In the genomic region with DNA sequence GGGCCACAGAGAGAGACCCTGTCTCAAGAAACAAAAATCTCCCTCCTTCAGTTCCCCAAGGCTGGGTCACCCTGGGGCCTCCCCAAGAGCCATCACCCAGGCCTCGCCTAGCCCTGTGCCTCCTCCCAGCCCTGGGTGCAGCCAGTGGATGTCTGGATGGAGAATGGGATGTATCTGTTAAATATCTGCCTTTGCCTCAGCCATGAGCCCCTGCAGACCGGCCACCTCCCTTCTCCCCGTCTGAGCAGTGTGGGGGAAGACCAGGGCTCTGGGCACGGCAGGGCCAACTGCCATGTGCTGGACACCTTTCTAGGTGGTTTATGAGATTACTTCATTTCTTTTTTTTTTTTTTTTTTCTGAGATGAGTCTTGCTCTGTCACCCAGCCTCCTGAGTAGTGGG, we compare ENCODE assay signal across 18 cellular contexts. TPM values are rescaled to one million over a fixed set of nuclear protein-coding genes. Genes with fewer than 3 reads are reported as not detected.
DNase-seq lines count a peak whose midpoint lies in the region; ATAC-seq, FAIRE-seq and TF ChIP-seq lines count a peak whose summit lies in the region.
"Had no signal": no experiment of that assay in that cellular context is flagged by ENCODE, and none has a peak within 500 bp of the region (broad histone marks: within the 10 kb centered on the region; RNA-seq: fewer than 3 reads in every experiment).

No MANE protein-coding gene starts in this region.

- no peak overlapping the region for H3K4me3 Mint-ChIP-seq in stimulated activated memory B cell treated with anti-CD40 and anti-IgM and Interleukin-4, amounts not matched to agents 10 μg/mL and 1 μg/mL and 100 μg/mL, for 72 hours

- ATAC-seq in Right ventricle myocardium inferior (no peak), heart right ventricle (no peak), GM12878 (no peak)
- no peak for ATAC-seq in stimulated activated memory B cell treated with anti-CD40 and anti-IgM and Interleukin-4, amounts not matched to agents 10 μg/mL and 1 μg/mL and 100 μg/mL, for 72 hours

- TF ChIP-seq CTCF in heart right ventricle (IDR thresholded peaks at IDR 0.05): no peak
- no peak for TF ChIP-seq CTCF in OCI-LY1 (IDR thresholded peaks at IDR 0.05; ENCODE audit: low read length)
- no peak for TF ChIP-seq CTCF in GM12878 (IDR thresholded peaks at IDR 0.05 in 2 of 3, conservative IDR thresholded peaks at IDR 0.05 in 1 of 3; ENCODE audit: control insufficient read depth in 2 of 3, extremely low read depth in 1 of 3, insufficient read depth in 1 of 3, low read depth in 3 of 3, low read length in 3 of 3)

- CTCF ChIA-PET in GM12878 (lab: Yijun Ruan, JAX): no interaction called here

- RAD21 ChIA-PET in GM12878 (lab: Charles Lee; ENCODE audit: unreplicated experiment): no interaction called here

- H3K79me2 ChIP-seq in OCI-LY1 (ENCODE audit: insufficient read depth, low read length) (peaks cover 12% of the 10 kb centered on the region; the same call in 1 of the 2 replicates), GM12878 (ENCODE audit: control insufficient read depth, insufficient read depth, low read length) (peaks cover 45% of the 10 kb centered on the region)

- SMC1A ChIA-PET in GM12878 (lab: Charles Lee; ENCODE audit: uncharacterized antibody, unreplicated experiment): no interaction called here

- DNase-seq in Right ventricle myocardium inferior (ENCODE audit: missing footprints) (peak; percentile 32), heart right ventricle (no peak), GM12878 (ENCODE audit: low read depth, low spot score) (no peak), SIG-M5 (lab: John Stamatoyannopoulos, UW) (no peak), NCI-H526 treated with DMSO at 0.1 percent for 48 hours (lab: John Stamatoyannopoulos, UW) (no peak), SHP77 treated with DMSO at 0.1 percent for 48 hours (lab: John Stamatoyannopoulos, UW) (no peak)
- DNase-seq: activated CD4-positive, alpha-beta T cell treated with anti-CD3 and anti-CD28 coated beads, Interleukin-2, amount 50 U/mL, for 48 hours; DMS 273 treated with DMSO at 0.1 percent for 48 hours; islet precursor cell; NCI-H1417 treated with DMSO at 0.1 percent for 48 hours; NCI-H2171 treated with DMSO at 0.1 percent for 48 hours; PC-9; SK-N-SH had no signal

- no peak overlapping the region for H3K9ac ChIP-seq in OCI-LY1 (ENCODE audit: low read length)
- no peak overlapping the region for H3K9ac ChIP-seq in GM12878 (ENCODE audit: control insufficient read depth, insufficient read depth, low read length)
- H3K9ac ChIP-seq: SK-N-SH had no signal

- H3K36me3 Mint-ChIP-seq in stimulated activated memory B cell treated with anti-CD40 and anti-IgM and Interleukin-4, amounts not matched to agents 10 μg/mL and 1 μg/mL and 100 μg/mL, for 72 hours: peaks cover 48% of the 10 kb centered on the region

- no peak for TF ChIP-seq POLR2A in GM12878 (IDR thresholded peaks at IDR 0.05; ENCODE audit: low read depth, low read length)

- H3K4me2 ChIP-seq in OCI-LY1 (ENCODE audit: low read length) (no peak overlapping the region), GM12878 (ENCODE audit: control insufficient read depth, insufficient read depth) (no peak overlapping the region)
- H3K4me2 ChIP-seq: PC-9, SK-N-SH had no signal

- intact Hi-C loops in Right ventricle myocardium inferior (cut with DNase I): no loop called here
- intact Hi-C loops in heart right ventricle (cut with DNase I): no loop called here
- intact Hi-C loops in GM12878 (cut with micrococcal nuclease; ENCODE audit: unreplicated experiment): no loop called here

- H3F3A ChIP-seq in OCI-LY1 (ENCODE audit: insufficient read depth, low read length): peaks cover 12% of the 10 kb centered on the region

- H3K27me3 Mint-ChIP-seq in stimulated activated memory B cell treated with anti-CD40 and anti-IgM and Interleukin-4, amounts not matched to agents 10 μg/mL and 1 μg/mL and 100 μg/mL, for 72 hours: no peaks in the 10 kb centered on the region

- H3K9me3 ChIP-seq in heart right ventricle (no peaks in the 10 kb centered on the region), OCI-LY1 (ENCODE audit: low read length) (no peaks in the 10 kb centered on the region), GM12878 (replicated peaks; ENCODE audit: control insufficient read depth, insufficient read depth, low read length) (no peaks in the 10 kb centered on the region)
- H3K9me3 ChIP-seq: SK-N-SH, suprapubic skin had no signal

- FAIRE-seq in GM12878 (lab: Jason Lieb, UNC): no peak
- FAIRE-seq: TTC549 had no signal

- H3K4me3 ChIP-seq in heart right ventricle (no peak overlapping the region), OCI-LY1 (ENCODE audit: low read depth, low read length, poor library complexity, severe bottlenecking) (no peak overlapping the region), GM12878 (no peak overlapping the region)
- H3K4me3 ChIP-seq: lung, PC-9, suprapubic skin had no signal

- peaks cover 14 to 53% (median 26%) of the 10 kb centered on the region in 9 donors for H3K4me1 ChIP-seq in heart right ventricle
- peaks cover 35% of the 10 kb centered on the region for H3K4me1 ChIP-seq in OCI-LY1 (ENCODE audit: insufficient read depth, low read length, severe bottlenecking)
- H3K4me1 ChIP-seq in GM12878 (ENCODE audit: control insufficient read depth, insufficient read depth, low read length): peaks cover 22% of the 10 kb centered on the region

- H3K27ac ChIP-seq in heart right ventricle (no peak overlapping the region), OCI-LY1 (ENCODE audit: low read depth, low read length, poor library complexity, severe bottlenecking) (peak overlapping the region; percentile 45), GM12878 (ENCODE audit: control insufficient read depth, insufficient read depth) (0 out of 2 replicates have a peak overlapping the region, but pooled peaks have one; percentile 6)
- H3K27ac ChIP-seq: PC-9, suprapubic skin had no signal

- no peak overlapping the region for H2AFZ ChIP-seq in OCI-LY1 (ENCODE audit: low read length)
- no peak overlapping the region for H2AFZ ChIP-seq in GM12878 (ENCODE audit: control insufficient read depth, low read depth, low read length)
- H2AFZ ChIP-seq: PC-9 had no signal

- no peaks in the 10 kb centered on the region for H3K9me2 ChIP-seq in OCI-LY1 (ENCODE audit: low read depth, low read length)
- H3K9me2 ChIP-seq: SK-N-SH had no signal

- BruUV-seq in GM12878 (replicated peaks; lab: Mats Ljungman, UMichigan): no TSS peak

- TF ChIP-seq RAD21 in GM12878 (IDR thresholded peaks at IDR 0.05; ENCODE audit: insufficient read depth, low read depth, low read length): no peak

- H3K27me3 ChIP-seq in heart right ventricle (no peaks in the 10 kb centered on the region), OCI-LY1 (ENCODE audit: insufficient read depth, low read length) (no peaks in the 10 kb centered on the region), GM12878 (replicated peaks in 1 of 2; ENCODE audit: control insufficient read depth in 2 of 2, insufficient read depth in 2 of 2, low read length in 1 of 2) (no peaks in the 10 kb centered on the region)
- H3K27me3 ChIP-seq: suprapubic skin had no signal

- peak overlapping the region; percentile 83 for H3K27ac Mint-ChIP-seq in stimulated activated memory B cell treated with anti-CD40 and anti-IgM and Interleukin-4, amounts not matched to agents 10 μg/mL and 1 μg/mL and 100 μg/mL, for 72 hours

- in situ Hi-C loops in GM12878 (cut with MboI): no loop called here

- TF ChIP-seq EP300 in GM12878 (IDR thresholded peaks at IDR 0.05; ENCODE audit: borderline replicate concordance in 1 of 2, control insufficient read depth in 1 of 2, low read depth in 2 of 2, low read length in 2 of 2): no peak

- peaks cover 49% of the 10 kb centered on the region for H3K4me1 Mint-ChIP-seq in stimulated activated memory B cell treated with anti-CD40 and anti-IgM and Interleukin-4, amounts not matched to agents 10 μg/mL and 1 μg/mL and 100 μg/mL, for 72 hours

- no peaks in the 10 kb centered on the region for H3K9me3 Mint-ChIP-seq in stimulated activated memory B cell treated with anti-CD40 and anti-IgM and Interleukin-4, amounts not matched to agents 10 μg/mL and 1 μg/mL and 100 μg/mL, for 72 hours

- H3K36me3 ChIP-seq in heart right ventricle (peaks cover 0 to 78% (median 17%) of the 10 kb centered on the region in 9 donors), OCI-LY1 (ENCODE audit: insufficient read depth, low read length) (peaks cover 64% of the 10 kb centered on the region), GM12878 (ENCODE audit: control insufficient read depth in 2 of 2, insufficient read depth in 2 of 2, low read length in 1 of 2) (peaks cover 10 to 25% of the 10 kb centered on the region in 2 experiments)

- POLR2A ChIA-PET in GM12878 (lab: Charles Lee): no interaction called here

- H4K20me1 ChIP-seq in OCI-LY1 (ENCODE audit: insufficient read depth, low read length) (no peaks in the 10 kb centered on the region), GM12878 (ENCODE audit: control insufficient read depth, insufficient read depth) (no peaks in the 10 kb centered on the region)

- WGBS in heart right ventricle, 2 donors: 86 to 93% methylated on average over 4 of the region's 4 CpGs
- 89% methylated on average over 4 of the region's 4 CpGs for WGBS in GM12878 (ENCODE audit: insufficient coverage, insufficient replicate concordance, low lambda C conversion rate, missing lambda C conversion rate)

RNA-seq across cellular contexts. Expression of gene ARPC1B, which starts 10.0 kb away (rescaled TPM):
- total RNA-seq in Right ventricle myocardium inferior: 51.1 TPM
- 10 to 100 TPM; 16.2 to 92.0 (median 19.0) TPM for total RNA-seq in heart right ventricle
- 100 to 1,000 TPM in 1 of 2 donors, 10 to 100 TPM in 1; 35.4 to 161 TPM for polyA plus RNA-seq in heart right ventricle
- 141 and 182 TPM in 2 replicates for total RNA-seq in GM12878 (2013; cell fraction: nucleolus; rRNA removed)
- 719 and 762 TPM in 2 replicates for total RNA-seq in GM12878 (2014; rRNA removed)
- 170 and 199 TPM in 2 replicates for total RNA-seq in GM12878 (2014; rRNA removed; fragmentation: Illumina TruSeq; extraction: Trizol)
- 368 and 403 TPM in 2 replicates for total RNA-seq in GM12878 (2021)
- 363 TPM for polyA plus RNA-seq in GM12878 (2011; ENCODE audit: low read depth)
- 314 and 406 TPM in 2 replicates for polyA plus RNA-seq in GM12878 (2011; rRNA removed)
- polyA plus RNA-seq in GM12878 (2011; cell fraction: cytosol; rRNA removed): 858 and 1,050 TPM in 2 replicates
- polyA plus RNA-seq in GM12878 (2011; cell fraction: nucleus; rRNA removed): 603 and 732 TPM in 2 replicates
- polyA plus RNA-seq in GM12878 (2012): 639 and 642 TPM in 2 replicates
- 91.0 and 148 TPM in 2 replicates for polyA plus RNA-seq in GM12878 (2014; fragmentation: Illumina TruSeq; extraction: Trizol)
- polyA plus RNA-seq in GM12878 (2014; fragmentation: Nextera tagmentation; extraction: Ambion mirVana): 100 to 1,000 TPM in 1 of 2 experiments, 10 to 100 TPM in 1; 14.1 to 135 TPM
- polyA plus RNA-seq in GM12878 (2014; rRNA removed): 628 and 811 TPM in 2 replicates
- polyA plus RNA-seq in GM12878 (2016; fragmentation: Nextera tagmentation; extraction: Ambion mirVana): 100 to 1,000 TPM; 577 to 598 TPM
- polyA minus RNA-seq in GM12878 (2011; rRNA and poly(A)+ RNA removed): 194 and 384 TPM in 2 replicates
- 199 and 205 TPM in 2 replicates for polyA minus RNA-seq in GM12878 (2011; cell fraction: cytosol; rRNA and poly(A)+ RNA removed)
- polyA minus RNA-seq in GM12878 (2011; cell fraction: nucleus; rRNA and poly(A)+ RNA removed): 112 and 162 TPM in 2 replicates

RNA-seq across cellular contexts. Expression of gene PDAP1, which starts 23.9 kb away (rescaled TPM):
- total RNA-seq in Right ventricle myocardium inferior: 107 TPM
- total RNA-seq in heart right ventricle: 100 to 1,000 TPM in 3 of 10 donors, 10 to 100 TPM in 7; 89.7 to 130 (median 97.6) TPM
- 100 to 1,000 TPM in 1 of 2 donors, 10 to 100 TPM in 1; 71.4 to 312 TPM for polyA plus RNA-seq in heart right ventricle
- total RNA-seq in GM12878 (2013; cell fraction: nucleolus; rRNA removed): 9.5 and 11.1 TPM in 2 replicates
- 35.9 and 37.8 TPM in 2 replicates for total RNA-seq in GM12878 (2014; rRNA removed)
- total RNA-seq in GM12878 (2014; rRNA removed; fragmentation: Illumina TruSeq; extraction: Trizol): 94.9 and 107 TPM in 2 replicates
- 111 and 114 TPM in 2 replicates for total RNA-seq in GM12878 (2021)
- polyA plus RNA-seq in GM12878 (2011; ENCODE audit: low read depth): 68.1 TPM
- 30.5 and 48.4 TPM in 2 replicates for polyA plus RNA-seq in GM12878 (2011; rRNA removed)
- 28.5 and 38.4 TPM in 2 replicates for polyA plus RNA-seq in GM12878 (2011; cell fraction: cytosol; rRNA removed)
- polyA plus RNA-seq in GM12878 (2011; cell fraction: nucleus; rRNA removed): 19.5 and 39.0 TPM in 2 replicates
- 94.4 and 117 TPM in 2 replicates for polyA plus RNA-seq in GM12878 (2012)
- polyA plus RNA-seq in GM12878 (2014; fragmentation: Illumina TruSeq; extraction: Trizol): 132 and 200 TPM in 2 replicates
- polyA plus RNA-seq in GM12878 (2014; fragmentation: Nextera tagmentation; extraction: Ambion mirVana): 10 to 100 TPM in 1 of 2 experiments, 1 to 10 TPM in 1; 6.6 to 13.8 TPM
- polyA plus RNA-seq in GM12878 (2014; rRNA removed): 60.6 and 76.4 TPM in 2 replicates
- polyA plus RNA-seq in GM12878 (2016; fragmentation: Nextera tagmentation; extraction: Ambion mirVana): 100 to 1,000 TPM in 1 of 2 experiments, 10 to 100 TPM in 1; 99.1 to 107 TPM
- polyA minus RNA-seq in GM12878 (2011; rRNA and poly(A)+ RNA removed): 10.3 and 46.3 TPM in 2 replicates
- polyA minus RNA-seq in GM12878 (2011; cell fraction: cytosol; rRNA and poly(A)+ RNA removed): 8.9 and 9.8 TPM in 2 replicates
- 2.7 and 8.7 TPM in 2 replicates for polyA minus RNA-seq in GM12878 (2011; cell fraction: nucleus; rRNA and poly(A)+ RNA removed)

RNA-seq across cellular contexts. Expression of gene BUD31, which starts 24.2 kb away (rescaled TPM):
- total RNA-seq in Right ventricle myocardium inferior (38.1 TPM), heart right ventricle (10 to 100 TPM; 28.3 to 59.7 (median 40.9) TPM), GM12878 (2014; rRNA removed) (107 TPM in 2 replicates), GM12878 (2014; rRNA removed; fragmentation: Illumina TruSeq; extraction: Trizol) (131 and 143 TPM in 2 replicates), GM12878 (2021) (108 and 134 TPM in 2 replicates)
- polyA plus RNA-seq in heart right ventricle (100 to 1,000 TPM in 1 of 2 donors, 10 to 100 TPM in 1; 81.7 to 116 TPM), GM12878 (2011; rRNA removed) (74.2 and 104 TPM in 2 replicates), GM12878 (2014; fragmentation: Illumina TruSeq; extraction: Trizol) (185 and 257 TPM in 2 replicates), GM12878 (2014; fragmentation: Nextera tagmentation; extraction: Ambion mirVana) (100 to 1,000 TPM; 125 to 127 TPM), GM12878 (2014; rRNA removed) (112 and 118 TPM in 2 replicates), GM12878 (2016; fragmentation: Nextera tagmentation; extraction: Ambion mirVana) (100 to 1,000 TPM; 301 to 317 TPM)
- total RNA-seq in GM12878 (2013; cell fraction: nucleolus; rRNA removed): 18.3 and 21.9 TPM in 2 replicates
- polyA plus RNA-seq in GM12878 (2011; ENCODE audit: low read depth): 88.1 TPM
- polyA plus RNA-seq in GM12878 (2011; cell fraction: cytosol; rRNA removed): 78.9 and 85.9 TPM in 2 replicates
- 42.2 and 44.8 TPM in 2 replicates for polyA plus RNA-seq in GM12878 (2011; cell fraction: nucleus; rRNA removed)
- 90.5 and 113 TPM in 2 replicates for polyA plus RNA-seq in GM12878 (2012)
- 41.5 and 60.5 TPM in 2 replicates for polyA minus RNA-seq in GM12878 (2011; rRNA and poly(A)+ RNA removed)
- polyA minus RNA-seq in GM12878 (2011; cell fraction: cytosol; rRNA and poly(A)+ RNA removed): 21.0 and 24.6 TPM in 2 replicates
- polyA minus RNA-seq in GM12878 (2011; cell fraction: nucleus; rRNA and poly(A)+ RNA removed): 12.0 and 18.1 TPM in 2 replicates

RNA-seq across cellular contexts. Expression of gene PTCD1, which starts 54.1 kb away (rescaled TPM):
- total RNA-seq in Right ventricle myocardium inferior (3.6 TPM), heart right ventricle (1 to 10 TPM; 2.7 to 4.8 (median 3.1) TPM), GM12878 (2014; rRNA removed) (8.2 and 9.7 TPM in 2 replicates), GM12878 (2014; rRNA removed; fragmentation: Illumina TruSeq; extraction: Trizol) (3.3 and 4.5 TPM in 2 replicates), GM12878 (2021) (6.2 and 8.8 TPM in 2 replicates)
- polyA plus RNA-seq in heart right ventricle (1 to 10 TPM; 2.4 to 3.2 TPM), GM12878 (2011; rRNA removed) (3.0 and 4.2 TPM in 2 replicates), GM12878 (2014; fragmentation: Illumina TruSeq; extraction: Trizol) (0.78 and 1.9 TPM in 2 replicates), GM12878 (2014; fragmentation: Nextera tagmentation; extraction: Ambion mirVana) (under 1 TPM; 0.26 to 0.42 TPM), GM12878 (2014; rRNA removed) (7.6 and 8.7 TPM in 2 replicates), GM12878 (2016; fragmentation: Nextera tagmentation; extraction: Ambion mirVana) (1 to 10 TPM; 5.6 to 5.9 TPM)
- 8.8 and 19.1 TPM in 2 replicates for total RNA-seq in GM12878 (2013; cell fraction: nucleolus; rRNA removed)
- 2.4 TPM for polyA plus RNA-seq in GM12878 (2011; ENCODE audit: low read depth)
- polyA plus RNA-seq in GM12878 (2011; cell fraction: cytosol; rRNA removed): 4.4 and 6.9 TPM in 2 replicates
- polyA plus RNA-seq in GM12878 (2011; cell fraction: nucleus; rRNA removed): 9.9 and 10.2 TPM in 2 replicates
- 4.4 and 5.9 TPM in 2 replicates for polyA plus RNA-seq in GM12878 (2012)
- polyA minus RNA-seq in GM12878 (2011; rRNA and poly(A)+ RNA removed): 2.8 and 6.6 TPM in 2 replicates
- polyA minus RNA-seq in GM12878 (2011; cell fraction: cytosol; rRNA and poly(A)+ RNA removed): 1.2 and 1.7 TPM in 2 replicates
- polyA minus RNA-seq in GM12878 (2011; cell fraction: nucleus; rRNA and poly(A)+ RNA removed): 3.0 and 4.6 TPM in 2 replicates

RNA-seq across cellular contexts. Expression of gene CPSF4, which starts 54.2 kb away (rescaled TPM):
- 18.9 TPM for total RNA-seq in Right ventricle myocardium inferior
- total RNA-seq in heart right ventricle: 10 to 100 TPM; 12.6 to 21.7 (median 15.7) TPM
- polyA plus RNA-seq in heart right ventricle: 10 to 100 TPM; 19.7 to 20.7 TPM
- 81.7 and 84.6 TPM in 2 replicates for total RNA-seq in GM12878 (2013; cell fraction: nucleolus; rRNA removed)
- total RNA-seq in GM12878 (2014; rRNA removed): 46.6 and 46.9 TPM in 2 replicates
- total RNA-seq in GM12878 (2014; rRNA removed; fragmentation: Illumina TruSeq; extraction: Trizol): 31.1 and 31.6 TPM in 2 replicates
- total RNA-seq in GM12878 (2021): 56.3 and 56.9 TPM in 2 replicates
- 17.0 TPM for polyA plus RNA-seq in GM12878 (2011; ENCODE audit: low read depth)
- 28.4 and 51.3 TPM in 2 replicates for polyA plus RNA-seq in GM12878 (2011; rRNA removed)
- polyA plus RNA-seq in GM12878 (2011; cell fraction: cytosol; rRNA removed): 70.0 and 91.6 TPM in 2 replicates
- 145 and 158 TPM in 2 replicates for polyA plus RNA-seq in GM12878 (2011; cell fraction: nucleus; rRNA removed)
- 35.2 and 36.2 TPM in 2 replicates for polyA plus RNA-seq in GM12878 (2012)
- polyA plus RNA-seq in GM12878 (2014; fragmentation: Illumina TruSeq; extraction: Trizol): 25.2 and 45.8 TPM in 2 replicates
- polyA plus RNA-seq in GM12878 (2014; fragmentation: Nextera tagmentation; extraction: Ambion mirVana): 10 to 100 TPM; 13.6 to 14.9 TPM
- 70.1 and 76.9 TPM in 2 replicates for polyA plus RNA-seq in GM12878 (2014; rRNA removed)
- 10 to 100 TPM; 35.8 to 44.3 TPM for polyA plus RNA-seq in GM12878 (2016; fragmentation: Nextera tagmentation; extraction: Ambion mirVana)
- polyA minus RNA-seq in GM12878 (2011; rRNA and poly(A)+ RNA removed): 43.1 and 53.2 TPM in 2 replicates
- 17.8 and 17.9 TPM in 2 replicates for polyA minus RNA-seq in GM12878 (2011; cell fraction: cytosol; rRNA and poly(A)+ RNA removed)
- 25.1 and 38.1 TPM in 2 replicates for polyA minus RNA-seq in GM12878 (2011; cell fraction: nucleus; rRNA and poly(A)+ RNA removed)

Comparison
In these comparisons a context has a peak if more than half of its experiments do, and no peak if none do; other contexts are left out.
1. H3K27ac ChIP-seq: peak in OCI-LY1 (single experiment) and GM12878 (single experiment); none in heart right ventricle (0 of 10).